1 cellular context compared by ENCODE assay signal in genomic region chr3:195802795-195803194, GRCh38.
TF ChIP-seq lines count a peak whose summit lies in the region.

No MANE protein-coding gene starts in this region.

TF ChIP-seq in HEK293, 187 proteins besides CTCF, POLR2A, EP300 and RAD21 (continued from another document):
- TF ChIP-seq ZNF18 (tag by site-specific recombination; IDR thresholded peaks at IDR 0.05) (0 out of 2 replicates have a peak, but pooled peaks have one; percentile 68), ZNF366 (tag by site-specific recombination; conservative IDR thresholded peaks at IDR 0.05) (no peak), ZNF223 (tag by site-specific recombination; IDR thresholded peaks at IDR 0.05) (no peak), ZNF211 (tag by site-specific recombination; IDR thresholded peaks at IDR 0.05; ENCODE audit: low read depth) (no peak), ZNF488 (tag by site-specific recombination; IDR thresholded peaks at IDR 0.05) (no peak), ZNF341 (tag by site-specific recombination; IDR thresholded peaks at IDR 0.05; ENCODE audit: low read depth) (no peak), ZNF747 (tag by site-specific recombination; IDR thresholded peaks at IDR 0.05) (no peak), ZBTB49 (tag by site-specific recombination; IDR thresholded peaks at IDR 0.05; ENCODE audit: low read depth) (no peak), ZBTB1 (tag by site-specific recombination; IDR thresholded peaks at IDR 0.05) (no peak), ZBTB48 (tag by site-specific recombination; IDR thresholded peaks at IDR 0.05) (no peak)
